In genomic region chr7:18364403-18364795, GRCh38 we compare ENCODE assay signal across 34 cellular contexts.
"Had no signal": no experiment of that assay in that cellular context is flagged by ENCODE, and none has a peak within 500 bp of the region (broad histone marks: within the 10 kb centered on the region; RNA-seq: fewer than 3 reads in every experiment).

No MANE protein-coding gene starts in this region.

- H3K36me3 ChIP-seq: brain microvascular endothelial cell had no signal

- H3K27me3 ChIP-seq: brain microvascular endothelial cell had no signal

- DNase-seq: activated CD4-positive, alpha-beta T cell treated with anti-CD3 and anti-CD28 coated beads for 1 hour; activated CD4-positive, alpha-beta T cell treated with anti-CD3 and anti-CD28 coated beads for 48 hours; activated CD4-positive, alpha-beta T cell treated with anti-CD3 and anti-CD28 coated beads, Interleukin-2, amount 50 U/mL, for 4 hours; activated CD4-positive, CD25-positive, alpha-beta regulatory T cell; activated CD8-positive, alpha-beta T cell treated with anti-CD3 and anti-CD28 coated beads for 36 hours; activated effector memory CD4-positive, alpha-beta T cell treated with anti-CD3 and anti-CD28 coated beads, Interleukin-2, amount 50 U/mL, for 16 hours; activated naive CD4-positive, alpha-beta T cell; activated naive CD4-positive, alpha-beta T cell treated with anti-CD3 and anti-CD28 coated beads, Interleukin-2, amount 50 U/mL, for 16 hours; activated naive CD8-positive, alpha-beta T cell treated with anti-CD3 and anti-CD28 coated beads for 36 hours; activated T-cell treated with anti-CD3 and anti-CD28 coated beads, Interleukin-2, amount 50 U/mL, for 1 hour; activated T-cell treated with anti-CD3 and anti-CD28 coated beads, Interleukin-2, amount 50 U/mL, for 72 hours; amniotic stem cell; aorta; brain microvascular endothelial cell; central memory CD4-positive, alpha-beta T cell; NCI-H1092 treated with DMSO at 0.1 percent for 48 hours; NCI-H1436; NCI-H1694; NCI-H1930; NCI-H2081 treated with DMSO at 0.1 percent for 48 hours; NCI-H226; NCI-H446 treated with DMSO at 0.1 percent for 48 hours; PC-3; SIG-M5; SW 1271; T-helper 1 cell; T-helper 2 cell; T-helper 9 cell had no signal

- H3K4me2 ChIP-seq: KMS-11 had no signal

- H3K27ac ChIP-seq: brain microvascular endothelial cell, KMS-11, RWPE1, VCaP had no signal

- ATAC-seq: activated CD8-positive, alpha-beta T cell treated with anti-CD3 and anti-CD28 coated beads for 36 hours; activated T-cell treated with anti-CD3 and anti-CD28 coated beads, Interleukin-2, amount 50 U/mL, for 72 hours; activated T-helper 17 cell treated with anti-CD3 and anti-CD28 coated beads, Interleukin-2, amount 50 U/mL, for 72 hours; PC-3; Right ventricle myocardium inferior had no signal

- FAIRE-seq: RCC 7860 had no signal
